Comparison of ENCODE assay signal across 14 cellular contexts in the genomic region with DNA sequence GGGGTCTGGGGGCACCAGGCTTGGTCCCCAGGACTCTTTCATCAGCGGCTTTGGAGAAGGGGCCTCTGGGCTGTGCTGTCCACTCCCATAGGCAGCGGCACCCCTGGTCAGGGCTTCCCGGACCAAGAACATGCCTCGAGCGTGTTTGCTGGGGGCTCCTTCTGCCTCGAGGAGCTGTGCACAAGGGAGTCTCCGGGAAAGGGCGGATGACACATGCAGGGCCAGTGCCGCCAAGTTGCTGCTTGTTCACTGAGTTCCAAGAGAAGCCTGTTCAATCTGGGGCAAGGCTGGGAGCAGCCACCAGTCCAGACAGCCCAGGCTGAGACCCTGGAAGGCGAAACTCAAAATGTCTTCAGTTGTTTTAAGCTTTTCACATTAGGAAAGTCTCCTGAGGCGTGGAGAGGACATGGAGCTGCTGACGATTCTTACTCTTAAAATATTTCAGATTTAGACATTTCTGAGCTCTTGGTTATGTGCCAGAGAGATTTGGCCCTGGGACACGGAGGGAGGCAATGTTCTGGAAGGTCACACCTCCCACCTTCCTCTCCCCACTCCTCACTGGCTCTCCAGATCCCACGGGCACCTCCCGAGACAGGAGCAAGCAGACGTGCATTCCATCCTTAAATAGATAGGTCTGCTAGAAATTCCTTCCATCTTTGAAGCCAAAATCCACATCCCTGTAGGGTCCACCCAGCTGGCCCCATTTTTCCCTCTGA.
DNase-seq lines count a peak whose midpoint lies in the region; ATAC-seq, FAIRE-seq and TF ChIP-seq lines count a peak whose summit lies in the region.
"Had no signal": no experiment of that assay in that cellular context is flagged by ENCODE, and none has a peak within 500 bp of the region (broad histone marks: within the 10 kb centered on the region; RNA-seq: fewer than 3 reads in every experiment).

No MANE protein-coding gene starts in this region.

- H2BK15ac ChIP-seq in H1 (ENCODE audit: low read length), result no peak overlapping the region

- no peak overlapping the region for H3K4me3 ChIP-seq in H1 (ENCODE audit: extremely low read depth in 1 of 4, insufficient read depth in 2 of 4, low read depth in 3 of 4, low read length in 4 of 4)
- H3K4me3 ChIP-seq in spleen, result no peak overlapping the region
- H3K4me3 ChIP-seq: Peyer's patch had no signal

- no peaks in the 10 kb centered on the region for H3K79me2 ChIP-seq in H1 (ENCODE audit: control insufficient read depth in 1 of 2, insufficient read depth in 2 of 2, low read length in 2 of 2)

- H3K9me3 ChIP-seq in H1 (ENCODE audit: insufficient read depth in 2 of 2, low read depth in 1 of 2, low read length in 1 of 2), result no peaks in the 10 kb centered on the region; a peak in 1 of 4 replicates
- H3K9me3 ChIP-seq in spleen, result no peaks in the 10 kb centered on the region
- H3K9me3 ChIP-seq: Peyer's patch had no signal

- H4K20me1 ChIP-seq in H1 (replicated peaks in 1 of 2; ENCODE audit: control insufficient read depth in 1 of 2, insufficient read depth in 2 of 2, low read length in 2 of 2), result peaks cover 0 to 3% of the 10 kb centered on the region in 2 experiments

- H3K27ac ChIP-seq in H1 (ENCODE audit: low read depth, low read length) (no peak overlapping the region), spleen (no peak overlapping the region)
- H3K27ac ChIP-seq: Peyer's patch had no signal

- no peak overlapping the region for H2BK20ac ChIP-seq in H1 (ENCODE audit: low read length)

- CTCF ChIA-PET in H1 (lab: Charles Lee; ENCODE audit: partially characterized antibody), result interaction anchor here (0.6 to 1.6 kb wide), 8 partner anchors 8 to 80 kb away, joined by 3 to 6 read pairs (median 3); no protein-coding TSS in a partner anchor

- POLR2A ChIA-PET in H1 (lab: Charles Lee; ENCODE audit: partially characterized antibody), result no interaction called here

- no peak overlapping the region; the same call in 1 of the 2 replicates for H2BK5ac ChIP-seq in H1 (ENCODE audit: low read depth, low read length)

- TF ChIP-seq POLR2A in H1 (IDR thresholded peaks at IDR 0.05; ENCODE audit: control extremely low read depth in 1 of 2, low read depth in 2 of 2, low read length in 2 of 2) (no peak), spleen (IDR thresholded peaks at IDR 0.05) (no peak)

- no peak for FAIRE-seq in H1 (lab: Jason Lieb, UNC)
- FAIRE-seq: HTR-8/SVneo, small intestine had no signal

- ATAC-seq in left colon (no peak), HG02884 (IDR thresholded peaks at IDR 0.05; ENCODE audit: unreplicated experiment) (no peak)
- ATAC-seq: activated T-helper 17 cell treated with anti-CD3 and anti-CD28 coated beads, Interleukin-2, amount 50 U/mL, for 72 hours had no signal

- no peak overlapping the region for H3K4ac ChIP-seq in H1 (replicated peaks; ENCODE audit: insufficient read length, low read depth, low read length)

- peak overlapping the region; percentile 21; the same call in 1 of the 2 replicates for H4K8ac ChIP-seq in H1 (ENCODE audit: extremely low read depth, insufficient read depth, low read length)

- no peaks in the 10 kb centered on the region for H3K27me3 ChIP-seq in H1 (replicated peaks in 1 of 4; ENCODE audit: control insufficient read depth in 3 of 4, extremely low read depth in 1 of 4, insufficient read depth in 3 of 4, low read length in 3 of 4)
- H3K27me3 ChIP-seq in spleen (replicated peaks in 1 of 7), result peaks cover 0 to 12% (median 0%) of the 10 kb centered on the region in 7 donors
- H3K27me3 ChIP-seq: Peyer's patch had no signal

- H3K4me1 ChIP-seq in H1 (replicated peaks in 1 of 4; ENCODE audit: control insufficient read depth in 3 of 4, insufficient read depth in 4 of 4, low read length in 3 of 4) (no peaks in the 10 kb centered on the region), spleen (peaks cover 0 to 37% (median 19%) of the 10 kb centered on the region in 6 donors)
- H3K4me1 ChIP-seq: Peyer's patch had no signal

- no peak for TF ChIP-seq EP300 in H1 (IDR thresholded peaks at IDR 0.05; ENCODE audit: borderline replicate concordance in 1 of 2, low read depth in 2 of 2, low read length in 2 of 2)

- no peak overlapping the region for H3K9ac ChIP-seq in H1 (replicated peaks in 1 of 4; ENCODE audit: extremely low read depth in 1 of 4, low read depth in 3 of 4, low read length in 3 of 4)

- H3K79me1 ChIP-seq in H1 (ENCODE audit: low read depth, low read length), result no peaks in the 10 kb centered on the region

- H3K23ac ChIP-seq in H1 (ENCODE audit: insufficient read length), result no peak overlapping the region

- H2BK120ac ChIP-seq in H1 (replicated peaks; ENCODE audit: low read depth, low read length), result no peak overlapping the region

- no peak overlapping the region for H2AFZ ChIP-seq in H1 (ENCODE audit: low read length)

- TF ChIP-seq CTCF in H1 (IDR thresholded peaks at IDR 0.05; ENCODE audit: control extremely low read depth in 1 of 3, insufficient read depth in 1 of 3, low read depth in 1 of 3, low read length in 3 of 3) (no peak), spleen (IDR thresholded peaks at IDR 0.05 in 8 of 11, conservative IDR thresholded peaks at IDR 0.05 in 3 of 11) (no peak)

- no peaks in the 10 kb centered on the region for H3K36me3 ChIP-seq in H1 (ENCODE audit: control insufficient read depth in 2 of 4, insufficient read depth in 4 of 4, low read length in 3 of 4)
- H3K36me3 ChIP-seq in spleen, result no peaks in the 10 kb centered on the region
- H3K36me3 ChIP-seq: Peyer's patch had no signal

- no peak overlapping the region for H3K56ac ChIP-seq in H1 (replicated peaks; ENCODE audit: insufficient read length, low read depth, low read length)

- no peak overlapping the region for H3K4me2 ChIP-seq in H1 (ENCODE audit: insufficient read depth in 1 of 2, low read depth in 2 of 2, low read length in 2 of 2)

- whole genome bisulfite sequencing in H1 (ENCODE audit: extremely low coverage in 1 of 2, insufficient coverage in 1 of 2, insufficient read length in 1 of 2, insufficient replicate concordance in 2 of 2, low coverage in 1 of 2, low lambda C conversion rate in 2 of 2, missing lambda C conversion rate in 1 of 2), 2 experiments, result 87% methylated on average over 16 of the region's 16 CpGs; no CpG with 5 or more reads in 1 of the 2 experiments
- WGBS in spleen, 5 donors, result 57 to 78% (median 71%) methylated on average over 15 to 16 of the region's 16 CpGs

- no peak overlapping the region for H3K18ac ChIP-seq in H1 (ENCODE audit: extremely low read depth, low read length)

- no peak overlapping the region for H3K14ac ChIP-seq in H1 (ENCODE audit: insufficient read length)

- H2BK12ac ChIP-seq in H1 (ENCODE audit: low read depth, low read length), result no peak overlapping the region

- no peak overlapping the region for H4K5ac ChIP-seq in H1 (ENCODE audit: insufficient read length, low read depth, low read length)

- peak; percentile 32 for DNase-seq in M059J (ENCODE audit: low read depth)
- DNase-seq in H1 (ENCODE audit: low read depth in 1 of 2, low spot score in 2 of 2), result no peak
- DNase-seq in iris pigment epithelial cell (ENCODE audit: low read depth), result peak; percentile 53
- peak; percentile 65 for DNase-seq in spleen
- no peak for DNase-seq in left colon
- no peak for DNase-seq in DMS53 (lab: John Stamatoyannopoulos, UW)
- DNase-seq in effector CD8-positive, alpha-beta T cell (lab: John Stamatoyannopoulos, UW), result no peak
- DNase-seq: activated CD4-positive, alpha-beta T cell treated with anti-CD3 and anti-CD28 coated beads, Interleukin-2, amount 50 U/mL, for 1 hour; CD8-positive, alpha-beta memory T cell; Peyer's patch; small intestine had no signal

- TF ChIP-seq RAD21 in H1 (IDR thresholded peaks at IDR 0.05 in 1 of 2, conservative IDR thresholded peaks at IDR 0.05 in 1 of 2; ENCODE audit: low read depth in 2 of 2, low read length in 2 of 2), result no peak

- no peak overlapping the region for H4K91ac ChIP-seq in H1 (replicated peaks; ENCODE audit: insufficient read length, low read length)

- intact Hi-C loops in spleen (cut with DNase I; ENCODE audit: low total_unique reads), result no loop called here
- intact Hi-C loops in left colon (cut with DNase I, micrococcal nuclease), result no loop called here

- peaks cover under 1% of the 10 kb centered on the region; the same call in 1 of the 2 replicates for H3K23me2 ChIP-seq in H1 (ENCODE audit: low read depth, low read length)

- no peak overlapping the region for H2AK5ac ChIP-seq in H1 (ENCODE audit: low read depth, low read length)

TF ChIP-seq in H1, 55 proteins besides CTCF, POLR2A, EP300 and RAD21:
- TF ChIP-seq CREB1 (IDR thresholded peaks at IDR 0.05) (no peak), BACH1 (IDR thresholded peaks at IDR 0.05; ENCODE audit: low read length) (no peak), POU5F1 (IDR thresholded peaks at IDR 0.05; ENCODE audit: low read depth, low read length) (no peak), JUN (IDR thresholded peaks at IDR 0.05; ENCODE audit: low read depth, low read length) (no peak), CTBP2 (IDR thresholded peaks at IDR 0.05; ENCODE audit: borderline replicate concordance, insufficient read depth, insufficient read length, low read length) (no peak), KDM1A (IDR thresholded peaks at IDR 0.05; ENCODE audit: borderline replicate concordance, low read length) (no peak), BRCA1 (IDR thresholded peaks at IDR 0.05; ENCODE audit: low read depth, low read length) (no peak), SP1 (IDR thresholded peaks at IDR 0.05; ENCODE audit: low read depth, low read length) (no peak), ASH2L (IDR thresholded peaks at IDR 0.05; ENCODE audit: low read length) (no peak), TBP (IDR thresholded peaks at IDR 0.05; ENCODE audit: low read depth, low read length) (no peak), POLR2AphosphoS5 (IDR thresholded peaks at IDR 0.05; ENCODE audit: low read depth, low read length) (no peak), ZNF274 (IDR thresholded peaks at IDR 0.05; ENCODE audit: borderline replicate concordance, extremely low read depth, low read length) (no peak)

Comparison
In these comparisons a context has a peak if more than half of its experiments do, and no peak if none do; other contexts are left out.
1. DNase-seq: peak in M059J (single experiment), iris pigment epithelial cell (single experiment) and spleen (single experiment); none in H1 (0 of 2), left colon (0 of 2), DMS53 (single experiment) and effector CD8-positive, alpha-beta T cell (single experiment).